14 cellular contexts compared by ENCODE assay signal in the genomic region with DNA sequence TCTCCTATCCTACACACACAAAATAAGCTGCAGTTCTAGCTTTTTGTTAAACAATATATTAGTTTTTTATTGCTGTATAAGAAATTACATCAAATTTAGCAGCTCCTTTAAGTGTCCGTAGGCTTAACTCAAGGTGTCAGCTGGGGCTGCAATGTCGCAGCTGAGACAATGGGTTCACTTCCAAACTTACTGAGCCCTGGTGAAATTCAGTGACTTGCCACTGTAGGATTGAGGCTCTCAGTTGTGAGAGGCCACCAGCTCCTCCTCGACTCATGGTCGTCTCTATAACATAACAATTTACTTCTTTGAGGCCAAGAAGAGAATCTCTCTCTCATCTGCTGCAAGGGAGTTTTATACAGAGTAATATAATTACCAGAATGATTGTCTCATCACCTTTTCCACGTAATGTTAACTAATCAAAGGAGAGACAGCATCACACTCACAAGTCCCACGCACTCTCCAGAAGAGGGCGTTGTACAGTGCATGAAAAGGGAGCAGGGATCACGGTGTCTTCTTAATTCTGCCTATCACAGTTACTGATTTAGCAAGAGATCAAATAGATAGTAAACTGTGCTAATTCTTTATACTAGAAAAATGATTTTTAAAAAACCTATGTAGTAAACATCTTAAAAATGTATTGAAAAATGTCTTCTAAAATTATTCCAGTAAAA.
DNase-seq lines count a peak whose midpoint lies in the region; ATAC-seq and TF ChIP-seq lines count a peak whose summit lies in the region.
"Had no signal": no experiment of that assay in that cellular context is flagged by ENCODE, and none has a peak within 500 bp of the region (broad histone marks: within the 10 kb centered on the region; RNA-seq: fewer than 3 reads in every experiment).

No MANE protein-coding gene starts in this region.

- H3K4me3 Mint-ChIP-seq in endothelial cell (ENCODE audit: unreplicated experiment), result no peak overlapping the region

- H3K27ac Mint-ChIP-seq in endothelial cell (ENCODE audit: unreplicated experiment), result no peak overlapping the region

- intact Hi-C loops in testis (cut with DNase I; ENCODE audit: low total_unique reads), result no loop called here

- H3K9me3 Mint-ChIP-seq in endothelial cell (ENCODE audit: unreplicated experiment), result no peaks in the 10 kb centered on the region

- H3K36me3 ChIP-seq in testis (ENCODE audit: low read depth, missing control alignments) (no peaks in the 10 kb centered on the region), MG63 (no peaks in the 10 kb centered on the region)

- no peaks in the 10 kb centered on the region for H3K36me3 Mint-ChIP-seq in endothelial cell (ENCODE audit: low read depth, unreplicated experiment)

- H3K4me3 ChIP-seq in testis (no peak overlapping the region), MG63 (no peak overlapping the region)
- H3K4me3 ChIP-seq: coronary artery had no signal

- DNase-seq in NCI-H82 (lab: John Stamatoyannopoulos, UW), result peak; percentile 45
- DNase-seq in NCI-H82 treated with DMSO at 0.1 percent for 48 hours (lab: John Stamatoyannopoulos, UW; ENCODE audit: unreplicated experiment), result no peak
- DNase-seq in NCI-H69 (lab: John Stamatoyannopoulos, UW), result peak; percentile 32
- DNase-seq in endothelial cell (ENCODE audit: low spot score), result peak; percentile 26
- DNase-seq in testis, result peak; percentile 47
- no peak for DNase-seq in MG63
- no peak for DNase-seq in DMS153 treated with DMSO at 0.1 percent for 48 hours (lab: John Stamatoyannopoulos, UW; ENCODE audit: unreplicated experiment)
- DNase-seq: activated CD4-positive, CD25-positive, alpha-beta regulatory T cell; activated naive CD4-positive, alpha-beta T cell; NCI-H1048; stimulated activated naive CD8-positive, alpha-beta T cell treated with anti-CD3 and anti-CD28 coated beads, Interleukin-15, Interleukin-2, amounts not matched to agents 100 U/mL and 50 U/mL, for 24 hours had no signal

- ATAC-seq in HG02623 (IDR thresholded peaks at IDR 0.05; ENCODE audit: unreplicated experiment), result no peak
- ATAC-seq: Panc1; stimulated activated naive CD8-positive, alpha-beta T cell treated with anti-CD3 and anti-CD28 coated beads, Interleukin-15, Interleukin-2, amounts not matched to agents 100 U/mL and 50 U/mL, for 24 hours had no signal

- 66% methylated on average over 8 of the region's 8 CpGs for WGBS in testis, 2 donors

- TF ChIP-seq POLR2A in testis (IDR thresholded peaks at IDR 0.05), result no peak

- H3K4me1 ChIP-seq in testis, result no peaks in the 10 kb centered on the region

- no peak overlapping the region for H3K27ac ChIP-seq in testis
- H3K27ac ChIP-seq: coronary artery had no signal

- H3K9me3 ChIP-seq in testis (no peaks in the 10 kb centered on the region), MG63 (no peaks in the 10 kb centered on the region)

- H3K27me3 ChIP-seq in testis (no peaks in the 10 kb centered on the region), MG63 (no peaks in the 10 kb centered on the region)

- TF ChIP-seq CTCF in endothelial cell (IDR thresholded peaks at IDR 0.05; ENCODE audit: unreplicated experiment) (peak; percentile 44), testis (IDR thresholded peaks at IDR 0.05) (peak in 2 of 3 experiments; percentile 19 to 33)

- no peaks in the 10 kb centered on the region for H3K4me1 Mint-ChIP-seq in endothelial cell (ENCODE audit: unreplicated experiment)

- no peaks in the 10 kb centered on the region for H3K27me3 Mint-ChIP-seq in endothelial cell (ENCODE audit: unreplicated experiment)

Comparison
In these comparisons a context has a peak if more than half of its experiments do, and no peak if none do; other contexts are left out.
1. DNase-seq: peak in NCI-H82 (single experiment), NCI-H69 (single experiment), endothelial cell (single experiment) and testis (single experiment); none in NCI-H82 treated with DMSO at 0.1 percent for 48 hours (single experiment), MG63 (single experiment) and DMS153 treated with DMSO at 0.1 percent for 48 hours (single experiment).